In genomic region chr14:24692382-24693352, GRCh38 we compare ENCODE assay signal across 1 cellular context.
TF ChIP-seq lines count a peak whose summit lies in the region.

No MANE protein-coding gene starts in this region.

TF ChIP-seq in HepG2, 621 proteins besides CTCF, POLR2A, EP300 and RAD21 (continued from another document):
- TF ChIP-seq, protein P1, sequence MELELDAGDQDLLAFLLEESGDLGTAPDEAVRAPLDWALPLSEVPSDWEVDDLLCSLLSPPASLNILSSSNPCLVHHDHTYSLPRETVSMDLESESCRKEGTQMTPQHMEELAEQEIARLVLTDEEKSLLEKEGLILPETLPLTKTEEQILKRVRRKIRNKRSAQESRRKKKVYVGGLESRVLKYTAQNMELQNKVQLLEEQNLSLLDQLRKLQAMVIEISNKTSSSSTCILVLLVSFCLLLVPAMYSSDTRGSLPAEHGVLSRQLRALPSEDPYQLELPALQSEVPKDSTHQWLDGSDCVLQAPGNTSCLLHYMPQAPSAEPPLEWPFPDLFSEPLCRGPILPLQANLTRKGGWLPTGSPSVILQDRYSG (CRISPR knock-in tag; IDR thresholded peaks at IDR 0.05): no peak
- TF ChIP-seq KLF15 (CRISPR knock-in tag; IDR thresholded peaks at IDR 0.05; ENCODE audit: borderline replicate concordance) (no peak), ZMAT5 (CRISPR knock-in tag; IDR thresholded peaks at IDR 0.05; ENCODE audit: borderline replicate concordance, low read depth) (no peak), ZNF788 (CRISPR knock-in tag; IDR thresholded peaks at IDR 0.05; ENCODE audit: borderline replicate concordance) (no peak), ZNF20 (CRISPR knock-in tag; IDR thresholded peaks at IDR 0.05) (no peak), GATAD2A (CRISPR knock-in tag; IDR thresholded peaks at IDR 0.05) (no peak), ZNF430 (CRISPR knock-in tag; IDR thresholded peaks at IDR 0.05) (no peak), RORA (CRISPR knock-in tag; IDR thresholded peaks at IDR 0.05) (no peak), ZSCAN5A (CRISPR knock-in tag; IDR thresholded peaks at IDR 0.05; ENCODE audit: borderline replicate concordance) (no peak), ZNF512 (CRISPR knock-in tag; IDR thresholded peaks at IDR 0.05) (no peak)
- TF ChIP-seq, protein P2, sequence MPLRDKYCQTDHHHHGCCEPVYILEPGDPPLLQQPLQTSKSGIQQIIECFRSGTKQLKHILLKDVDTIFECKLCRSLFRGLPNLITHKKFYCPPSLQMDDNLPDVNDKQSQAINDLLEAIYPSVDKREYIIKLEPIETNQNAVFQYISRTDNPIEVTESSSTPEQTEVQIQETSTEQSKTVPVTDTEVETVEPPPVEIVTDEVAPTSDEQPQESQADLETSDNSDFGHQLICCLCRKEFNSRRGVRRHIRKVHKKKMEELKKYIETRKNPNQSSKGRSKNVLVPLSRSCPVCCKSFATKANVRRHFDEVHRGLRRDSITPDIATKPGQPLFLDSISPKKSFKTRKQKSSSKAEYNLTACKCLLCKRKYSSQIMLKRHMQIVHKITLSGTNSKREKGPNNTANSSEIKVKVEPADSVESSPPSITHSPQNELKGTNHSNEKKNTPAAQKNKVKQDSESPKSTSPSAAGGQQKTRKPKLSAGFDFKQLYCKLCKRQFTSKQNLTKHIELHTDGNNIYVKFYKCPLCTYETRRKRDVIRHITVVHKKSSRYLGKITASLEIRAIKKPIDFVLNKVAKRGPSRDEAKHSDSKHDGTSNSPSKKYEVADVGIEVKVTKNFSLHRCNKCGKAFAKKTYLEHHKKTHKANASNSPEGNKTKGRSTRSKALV (CRISPR knock-in tag; IDR thresholded peaks at IDR 0.05): no peak
- TF ChIP-seq, protein P3, sequence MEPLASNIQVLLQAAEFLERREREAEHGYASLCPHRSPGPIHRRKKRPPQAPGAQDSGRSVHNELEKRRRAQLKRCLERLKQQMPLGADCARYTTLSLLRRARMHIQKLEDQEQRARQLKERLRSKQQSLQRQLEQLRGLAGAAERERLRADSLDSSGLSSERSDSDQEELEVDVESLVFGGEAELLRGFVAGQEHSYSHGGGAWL (CRISPR knock-in tag; IDR thresholded peaks at IDR 0.05): no peak
- TF ChIP-seq, protein P4, sequence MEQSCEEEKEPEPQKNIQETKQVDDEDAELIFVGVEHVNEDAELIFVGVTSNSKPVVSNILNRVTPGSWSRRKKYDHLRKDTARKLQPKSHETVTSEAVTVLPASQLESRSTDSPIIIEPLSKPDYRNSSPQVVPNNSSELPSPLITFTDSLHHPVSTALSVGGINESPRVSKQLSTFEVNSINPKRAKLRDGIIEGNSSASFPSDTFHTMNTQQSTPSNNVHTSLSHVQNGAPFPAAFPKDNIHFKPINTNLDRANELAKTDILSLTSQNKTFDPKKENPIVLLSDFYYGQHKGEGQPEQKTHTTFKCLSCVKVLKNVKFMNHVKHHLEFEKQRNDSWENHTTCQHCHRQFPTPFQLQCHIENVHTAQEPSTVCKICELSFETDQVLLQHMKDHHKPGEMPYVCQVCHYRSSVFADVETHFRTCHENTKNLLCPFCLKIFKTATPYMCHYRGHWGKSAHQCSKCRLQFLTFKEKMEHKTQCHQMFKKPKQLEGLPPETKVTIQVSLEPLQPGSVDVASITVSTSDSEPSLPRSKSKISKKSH (CRISPR knock-in tag; IDR thresholded peaks at IDR 0.05; ENCODE audit: borderline replicate concordance): no peak
- TF ChIP-seq, protein P5, sequence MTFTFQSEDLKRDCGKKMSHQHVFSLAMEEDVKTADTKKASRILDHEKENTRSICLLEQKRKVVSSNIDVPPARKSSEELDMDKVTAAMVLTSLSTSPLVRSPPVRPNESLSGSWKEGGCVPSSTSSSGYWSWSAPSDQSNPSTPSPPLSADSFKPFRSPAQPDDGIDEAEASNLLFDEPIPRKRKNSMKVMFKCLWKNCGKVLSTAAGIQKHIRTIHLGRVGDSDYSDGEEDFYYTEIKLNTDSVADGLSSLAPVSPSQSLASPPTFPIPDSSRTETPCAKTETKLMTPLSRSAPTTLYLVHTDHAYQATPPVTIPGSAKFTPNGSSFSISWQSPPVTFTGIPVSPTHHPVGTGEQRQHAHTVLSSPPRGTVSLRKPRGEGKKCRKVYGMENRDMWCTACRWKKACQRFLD (CRISPR knock-in tag; IDR thresholded peaks at IDR 0.05; ENCODE audit: borderline replicate concordance): no peak
- TF ChIP-seq, protein P6, sequence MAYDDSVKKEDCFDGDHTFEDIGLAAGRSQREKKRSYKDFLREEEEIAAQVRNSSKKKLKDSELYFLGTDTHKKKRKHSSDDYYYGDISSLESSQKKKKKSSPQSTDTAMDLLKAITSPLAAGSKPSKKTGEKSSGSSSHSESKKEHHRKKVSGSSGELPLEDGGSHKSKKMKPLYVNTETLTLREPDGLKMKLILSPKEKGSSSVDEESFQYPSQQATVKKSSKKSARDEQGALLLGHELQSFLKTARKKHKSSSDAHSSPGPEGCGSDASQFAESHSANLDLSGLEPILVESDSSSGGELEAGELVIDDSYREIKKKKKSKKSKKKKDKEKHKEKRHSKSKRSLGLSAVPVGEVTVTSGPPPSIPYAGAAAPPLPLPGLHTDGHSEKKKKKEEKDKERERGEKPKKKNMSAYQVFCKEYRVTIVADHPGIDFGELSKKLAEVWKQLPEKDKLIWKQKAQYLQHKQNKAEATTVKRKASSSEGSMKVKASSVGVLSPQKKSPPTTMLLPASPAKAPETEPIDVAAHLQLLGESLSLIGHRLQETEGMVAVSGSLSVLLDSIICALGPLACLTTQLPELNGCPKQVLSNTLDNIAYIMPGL (CRISPR knock-in tag; IDR thresholded peaks at IDR 0.05; ENCODE audit: borderline replicate concordance in 1 of 2, low read depth in 1 of 2): no peak
